ENCODE assay signal across 1 cellular context in the genomic region with DNA sequence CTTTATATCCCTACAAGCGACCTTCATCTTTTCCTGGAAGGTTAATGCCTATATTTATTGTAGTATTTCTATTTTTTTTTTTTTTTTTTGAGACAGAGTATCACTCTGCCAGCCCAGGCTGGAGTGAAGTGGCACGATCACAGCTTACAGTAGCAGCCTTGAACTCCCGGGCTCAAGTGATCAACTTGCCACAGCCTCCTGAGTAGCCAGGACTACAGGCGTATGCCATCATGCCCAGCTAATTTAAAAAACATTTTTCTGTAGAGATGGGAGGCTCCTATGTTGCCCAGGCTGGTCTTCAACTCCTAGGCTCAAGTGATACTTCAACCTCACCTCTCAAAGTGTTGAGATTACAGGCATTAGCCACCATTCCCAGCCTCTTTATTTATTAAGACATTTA.
TF ChIP-seq lines count a peak whose summit lies in the region.

No MANE protein-coding gene starts in this region.

TF ChIP-seq in SK-N-SH, 30 proteins besides CTCF, POLR2A, EP300 and RAD21 (continued from another document):
- TF ChIP-seq, protein P1, sequence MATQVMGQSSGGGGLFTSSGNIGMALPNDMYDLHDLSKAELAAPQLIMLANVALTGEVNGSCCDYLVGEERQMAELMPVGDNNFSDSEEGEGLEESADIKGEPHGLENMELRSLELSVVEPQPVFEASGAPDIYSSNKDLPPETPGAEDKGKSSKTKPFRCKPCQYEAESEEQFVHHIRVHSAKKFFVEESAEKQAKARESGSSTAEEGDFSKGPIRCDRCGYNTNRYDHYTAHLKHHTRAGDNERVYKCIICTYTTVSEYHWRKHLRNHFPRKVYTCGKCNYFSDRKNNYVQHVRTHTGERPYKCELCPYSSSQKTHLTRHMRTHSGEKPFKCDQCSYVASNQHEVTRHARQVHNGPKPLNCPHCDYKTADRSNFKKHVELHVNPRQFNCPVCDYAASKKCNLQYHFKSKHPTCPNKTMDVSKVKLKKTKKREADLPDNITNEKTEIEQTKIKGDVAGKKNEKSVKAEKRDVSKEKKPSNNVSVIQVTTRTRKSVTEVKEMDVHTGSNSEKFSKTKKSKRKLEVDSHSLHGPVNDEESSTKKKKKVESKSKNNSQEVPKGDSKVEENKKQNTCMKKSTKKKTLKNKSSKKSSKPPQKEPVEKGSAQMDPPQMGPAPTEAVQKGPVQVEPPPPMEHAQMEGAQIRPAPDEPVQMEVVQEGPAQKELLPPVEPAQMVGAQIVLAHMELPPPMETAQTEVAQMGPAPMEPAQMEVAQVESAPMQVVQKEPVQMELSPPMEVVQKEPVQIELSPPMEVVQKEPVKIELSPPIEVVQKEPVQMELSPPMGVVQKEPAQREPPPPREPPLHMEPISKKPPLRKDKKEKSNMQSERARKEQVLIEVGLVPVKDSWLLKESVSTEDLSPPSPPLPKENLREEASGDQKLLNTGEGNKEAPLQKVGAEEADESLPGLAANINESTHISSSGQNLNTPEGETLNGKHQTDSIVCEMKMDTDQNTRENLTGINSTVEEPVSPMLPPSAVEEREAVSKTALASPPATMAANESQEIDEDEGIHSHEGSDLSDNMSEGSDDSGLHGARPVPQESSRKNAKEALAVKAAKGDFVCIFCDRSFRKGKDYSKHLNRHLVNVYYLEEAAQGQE (IDR thresholded peaks at IDR 0.05; ENCODE audit: low read depth, low read length) = no peak
- TF ChIP-seq NRF1 (IDR thresholded peaks at IDR 0.05; ENCODE audit: low read depth, low read length) (no peak), TEAD4 (IDR thresholded peaks at IDR 0.05; ENCODE audit: borderline replicate concordance, insufficient read depth) (no peak), SMC3 (IDR thresholded peaks at IDR 0.05; ENCODE audit: low read depth, low read length) (no peak)
TF ChIP-seq in SK-N-SH: peak in this region for 0.
